Comparison of ENCODE assay signal across 9 cellular contexts in genomic region chr15:68729789-68730201, GRCh38.
A peak's percentile ranks its signal among the peaks of the same experiment; 100 is the strongest.
DNase-seq lines count a peak whose midpoint lies in the region; ATAC-seq and TF ChIP-seq lines count a peak whose summit lies in the region.
"Had no signal": no experiment of that assay in that cellular context is flagged by ENCODE, and none has a peak within 500 bp of the region (broad histone marks: within the 10 kb centered on the region; RNA-seq: fewer than 3 reads in every experiment).

No MANE protein-coding gene starts in this region.

- TF ChIP-seq CTCF in AG09319 (IDR thresholded peaks at IDR 0.05; ENCODE audit: low read depth, low read length) (no peak), VCaP (conservative IDR thresholded peaks at IDR 0.05) (no peak)
- no peak for TF ChIP-seq CTCF in CD4-positive, alpha-beta T cell (IDR thresholded peaks at IDR 0.05)

- CTCF ChIA-PET in CD4-positive, alpha-beta T cell (lab: Charles Lee): interaction anchor here (0.7 kb wide), 1 partner anchor 9 kb away, joined by 3 read pairs; no protein-coding TSS in a partner anchor

- POLR2A ChIA-PET in CD4-positive, alpha-beta T cell (lab: Charles Lee): no interaction called here

- H3K27me3 ChIP-seq in CD4-positive, alpha-beta T cell (ENCODE audit: control insufficient read depth, insufficient read depth, low read length): no peaks in the 10 kb centered on the region

- no peak overlapping the region for H3K27ac Mint-ChIP-seq in CD4-positive, alpha-beta T cell

- H3K27ac ChIP-seq in VCaP: peak overlapping the region; percentile 87
- H3K27ac ChIP-seq in CD4-positive, alpha-beta T cell (ENCODE audit: low read depth, low read length): no peak overlapping the region
- H3K27ac ChIP-seq: esophagus squamous epithelium had no signal

- no peaks in the 10 kb centered on the region for H3K9me3 Mint-ChIP-seq in CD4-positive, alpha-beta T cell

- no peak overlapping the region for H3K4me3 Mint-ChIP-seq in CD4-positive, alpha-beta T cell

- DNase-seq in AG09319 (ENCODE audit: extremely low read depth, low read depth) (peak; percentile 38), fibroblast of peridontal ligament (ENCODE audit: extremely low read depth) (peak; percentile 63), middle frontal gyrus (ENCODE audit: extremely low spot score, low spot score) (peak; percentile 47), SIG-M5 (lab: John Stamatoyannopoulos, UW) (no peak)
- no peak for DNase-seq in CD4-positive, alpha-beta T cell
- DNase-seq: esophagus squamous epithelium had no signal

- peaks cover 4% of the 10 kb centered on the region for H3K27me3 Mint-ChIP-seq in CD4-positive, alpha-beta T cell

- ATAC-seq in GM21825 (IDR thresholded peaks at IDR 0.05; ENCODE audit: unreplicated experiment) (no peak), HG02798 (IDR thresholded peaks at IDR 0.05; ENCODE audit: poor library complexity, unreplicated experiment) (no peak)
- ATAC-seq in CD4-positive, alpha-beta T cell (ENCODE audit: poor library complexity): no peak

- no peaks in the 10 kb centered on the region for H3K9me3 ChIP-seq in CD4-positive, alpha-beta T cell (ENCODE audit: control insufficient read depth, low read length)
- H3K9me3 ChIP-seq: esophagus squamous epithelium had no signal

- no peaks in the 10 kb centered on the region for H3K4me1 Mint-ChIP-seq in CD4-positive, alpha-beta T cell (ENCODE audit: low read depth)

- intact Hi-C loops in CD4-positive, alpha-beta T cell (cut with DNase I, micrococcal nuclease): loop anchor here (1.0 to 2.0 kb wide), 3 partner anchors 53 to 147 kb away; no protein-coding TSS in a partner anchor

- H3K36me3 Mint-ChIP-seq in CD4-positive, alpha-beta T cell (ENCODE audit: low read depth): no peaks in the 10 kb centered on the region

Comparison
In these comparisons a context has a peak if more than half of its experiments do, and no peak if none do; other contexts are left out.
1. DNase-seq: peak in AG09319 (single experiment), fibroblast of peridontal ligament (single experiment) and middle frontal gyrus (single experiment); none in SIG-M5 (single experiment) and CD4-positive, alpha-beta T cell (0 of 10).